In the genomic region with DNA sequence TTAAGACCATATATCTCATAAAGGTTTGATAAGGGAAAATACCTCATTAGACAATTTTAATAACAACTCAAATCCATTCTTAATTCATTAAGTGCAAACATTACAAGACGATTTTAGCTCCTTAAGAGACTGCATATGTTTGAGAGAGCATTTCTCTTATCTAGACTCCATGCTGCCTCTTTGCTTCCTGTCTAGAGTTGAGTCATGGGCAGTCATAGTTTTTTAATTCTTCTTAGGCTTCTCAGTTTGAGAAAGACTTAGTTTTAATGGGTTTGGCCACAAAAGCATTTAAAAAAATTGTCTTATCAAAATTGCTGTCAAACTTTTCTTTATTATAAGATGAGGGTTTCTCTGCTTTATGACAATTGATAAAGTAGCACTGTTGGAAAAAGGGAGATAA, we compare ENCODE assay signal across 24 cellular contexts.
DNase-seq lines count a peak whose midpoint lies in the region; ATAC-seq and TF ChIP-seq lines count a peak whose summit lies in the region.
"Had no signal": no experiment of that assay in that cellular context is flagged by ENCODE, and none has a peak within 500 bp of the region (broad histone marks: within the 10 kb centered on the region; RNA-seq: fewer than 3 reads in every experiment).

No MANE protein-coding gene starts in this region.

- no peak for ATAC-seq in HG02970 (IDR thresholded peaks at IDR 0.05; ENCODE audit: low FRiP score, unreplicated experiment)
- no peak for ATAC-seq in upper lobe of left lung (ENCODE audit: low FRiP score in 2 of 2)
- ATAC-seq: activated naive CD4-positive, alpha-beta T cell treated with anti-CD3 and anti-CD28 coated beads, Interleukin-2, amount 50 U/mL, for 72 hours; gastroesophageal sphincter; lower lobe of right lung had no signal

- TF ChIP-seq CTCF in fibroblast of pulmonary artery (IDR thresholded peaks at IDR 0.05; ENCODE audit: low read length, missing control alignments): no peak
- no peak for TF ChIP-seq CTCF in upper lobe of left lung (IDR thresholded peaks at IDR 0.05)

- no peaks in the 10 kb centered on the region for H3K36me3 ChIP-seq in upper lobe of left lung
- H3K36me3 ChIP-seq: esophagus muscularis mucosa, gastroesophageal sphincter, lower lobe of right lung, neural progenitor cell, sigmoid colon, SJSA1, tibial nerve had no signal

- H3K27me3 ChIP-seq in upper lobe of left lung: no peaks in the 10 kb centered on the region
- H3K27me3 ChIP-seq: esophagus muscularis mucosa, gastroesophageal sphincter, neural progenitor cell, sigmoid colon, SJSA1, tibial nerve had no signal

- H3K27ac ChIP-seq in upper lobe of left lung: no peak overlapping the region
- H3K27ac ChIP-seq: esophagus muscularis mucosa, gastroesophageal sphincter, KMS-11, lower lobe of right lung, neural progenitor cell, sigmoid colon, SJSA1, tibial nerve had no signal

- no peak overlapping the region for H3K4me3 ChIP-seq in fibroblast of pulmonary artery (replicated peaks; ENCODE audit: low read depth, low read length)
- no peak overlapping the region for H3K4me3 ChIP-seq in upper lobe of left lung
- H3K4me3 ChIP-seq: esophagus muscularis mucosa, gastroesophageal sphincter, lower lobe of right lung, neural progenitor cell, sigmoid colon, SJSA1, tibial nerve had no signal

- H3K4me1 ChIP-seq in upper lobe of left lung: no peaks in the 10 kb centered on the region
- H3K4me1 ChIP-seq: esophagus muscularis mucosa, gastroesophageal sphincter, lower lobe of right lung, neural progenitor cell, sigmoid colon, SJSA1, tibial nerve had no signal

- 9 to 19% methylated on average over 1 of the region's 1 CpG for WGBS in upper lobe of left lung, 2 donors

- peak; percentile 5 for DNase-seq in LHCN-M2 (ENCODE audit: low read depth)
- peak; percentile 37 for DNase-seq in amniotic epithelial cell (ENCODE audit: low read depth)
- DNase-seq in fibroblast of pulmonary artery (ENCODE audit: low read depth): peak; percentile 52
- no peak for DNase-seq in stimulated activated CD4-positive, alpha-beta T cell treated with anti-CD3 and anti-CD28 coated beads, Interleukin-4, amount 100 ng/mL, for 24 hours
- no peak for DNase-seq in NCI-H774 (lab: John Stamatoyannopoulos, UW)
- DNase-seq in upper lobe of left lung: no peak
- DNase-seq: activated CD4-positive, alpha-beta T cell treated with anti-CD3 and anti-CD28 coated beads, Interleukin-2, amount 50 U/mL, for 4 hours; CD4-positive, alpha-beta memory T cell; DMS 273 treated with DMSO at 0.1 percent for 48 hours; effector CD4-positive, alpha-beta T cell; lower lobe of right lung; NCI-H146; NCI-H510A treated with DMSO at 0.1 percent for 48 hours; NK-92 treated with Interleukin-12 subunit alpha and Interleukin-12 subunit beta, amount 100 ng/mL, for 24 hours; sigmoid colon; stimulated activated CD8-positive, alpha-beta memory T cell treated with anti-CD3 and anti-CD28 coated beads, Interleukin-4, amount 100 ng/mL, for 48 hours had no signal

- H3K9me3 ChIP-seq in upper lobe of left lung: no peaks in the 10 kb centered on the region
- H3K9me3 ChIP-seq: esophagus muscularis mucosa, gastroesophageal sphincter, lower lobe of right lung, sigmoid colon, SJSA1, tibial nerve had no signal

- no peak for TF ChIP-seq EP300 in upper lobe of left lung (IDR thresholded peaks at IDR 0.05)

- no peak for TF ChIP-seq POLR2A in upper lobe of left lung (IDR thresholded peaks at IDR 0.05)

Comparison
In these comparisons a context has a peak if more than half of its experiments do, and no peak if none do; other contexts are left out.
1. DNase-seq: peak in LHCN-M2 (single experiment), amniotic epithelial cell (single experiment) and fibroblast of pulmonary artery (single experiment); none in stimulated activated CD4-positive, alpha-beta T cell treated with anti-CD3 and anti-CD28 coated beads, Interleukin-4, amount 100 ng/mL, for 24 hours (single experiment), NCI-H774 (single experiment) and upper lobe of left lung (0 of 2).